ENCODE assay signal across 19 cellular contexts in genomic region chr7:157508477-157508881, GRCh38.
DNase-seq lines count a peak whose midpoint lies in the region; ATAC-seq and TF ChIP-seq lines count a peak whose summit lies in the region.
"Had no signal": no experiment of that assay in that cellular context is flagged by ENCODE, and none has a peak within 500 bp of the region (broad histone marks: within the 10 kb centered on the region; RNA-seq: fewer than 3 reads in every experiment).

No MANE protein-coding gene starts in this region.

- H3K14ac ChIP-seq in neuronal stem cell (ENCODE audit: low read length) = peak overlapping the region; percentile 25

- peak; percentile 13 for DNase-seq in NCI-H146 (lab: John Stamatoyannopoulos, UW)
- no peak for DNase-seq in NCI-H146 treated with DMSO at 0.1 percent for 48 hours (lab: John Stamatoyannopoulos, UW; ENCODE audit: unreplicated experiment)
- DNase-seq in activated CD8-positive, alpha-beta memory T cell treated with anti-CD3 and anti-CD28 coated beads, Interleukin-2, amount 50 U/mL, for 48 hours = peak; percentile 33
- no peak for DNase-seq in neuronal stem cell (ENCODE audit: low spot score)
- DNase-seq in type B pancreatic cell (ENCODE audit: extremely low spot score, unreplicated experiment) = peak; percentile 61
- no peak for DNase-seq in GM20000 (ENCODE audit: low spot score)
- DNase-seq in AG08396 (ENCODE audit: low spot score) = no peak
- DNase-seq: C1 segment of cervical spinal cord, DMS153, EL, Karpas-422, MM.1S, NCI-H1105 treated with DMSO at 0.1 percent for 48 hours, NCI-H2029, NCI-H2171 treated with DMSO at 0.1 percent for 48 hours, NCI-H510A, SHP77 treated with DMSO at 0.1 percent for 48 hours had no signal

- no peak overlapping the region for H4K8ac ChIP-seq in neuronal stem cell (ENCODE audit: low read depth, low read length)

- no peak overlapping the region for H3K4me3 Mint-ChIP-seq in type B pancreatic cell

- H3K18ac ChIP-seq in neuronal stem cell (ENCODE audit: low read length) = peak overlapping the region; percentile 86

- H3K23ac ChIP-seq in neuronal stem cell (ENCODE audit: low read depth, low read length, poor library complexity) = peak overlapping the region; percentile 5

- peaks cover 7% of the 10 kb centered on the region for H3K9me3 Mint-ChIP-seq in type B pancreatic cell

- H3K36me3 Mint-ChIP-seq in type B pancreatic cell = no peaks in the 10 kb centered on the region

- H3K27ac Mint-ChIP-seq in type B pancreatic cell = no peak overlapping the region

- no peaks in the 10 kb centered on the region for H3K36me3 ChIP-seq in neuronal stem cell (replicated peaks in 1 of 2; ENCODE audit: control insufficient read depth in 2 of 2, insufficient read depth in 2 of 2, low read length in 2 of 2)

- no peaks in the 10 kb centered on the region for H3K79me1 ChIP-seq in neuronal stem cell (ENCODE audit: low read depth, low read length)

- H3K4ac ChIP-seq in neuronal stem cell (ENCODE audit: low read length) = no peak overlapping the region

- no peak overlapping the region for H2BK120ac ChIP-seq in neuronal stem cell (ENCODE audit: low read depth, low read length)

- H3K27me3 Mint-ChIP-seq in type B pancreatic cell = peaks cover 23% of the 10 kb centered on the region

- no peak overlapping the region for H2AK5ac ChIP-seq in neuronal stem cell (ENCODE audit: low read depth, low read length)

- no peak overlapping the region for H4K91ac ChIP-seq in neuronal stem cell (ENCODE audit: low read depth, low read length, poor library complexity)

- TF ChIP-seq CTCF in type B pancreatic cell (conservative IDR thresholded peaks at IDR 0.05) (no peak), GM20000 (IDR thresholded peaks at IDR 0.05; ENCODE audit: extremely low read depth, missing control alignments) (no peak)

- no peak overlapping the region for H2BK12ac ChIP-seq in neuronal stem cell (ENCODE audit: low read length)

- no peaks in the 10 kb centered on the region for H3K27me3 ChIP-seq in neuronal stem cell (ENCODE audit: control insufficient read depth in 3 of 3, insufficient read depth in 3 of 3, low read depth in 1 of 3, low read length in 3 of 3)

- no peak overlapping the region for H2BK5ac ChIP-seq in neuronal stem cell (ENCODE audit: low read length)

- peak overlapping the region; percentile 18 for H2AFZ ChIP-seq in neuronal stem cell (ENCODE audit: low read length)

- ATAC-seq in HG03342 (IDR thresholded peaks at IDR 0.05; ENCODE audit: unreplicated experiment) = no peak

- H3K9me3 ChIP-seq in neuronal stem cell (replicated peaks in 1 of 2; ENCODE audit: control insufficient read depth in 2 of 2, insufficient read depth in 1 of 2, low read depth in 1 of 2, low read length in 2 of 2) = peaks cover 8 to 30% of the 10 kb centered on the region in 2 donors

- no peak overlapping the region for H3K4me2 ChIP-seq in neuronal stem cell (ENCODE audit: insufficient read depth, low read length, poor library complexity, severe bottlenecking)

- H2BK15ac ChIP-seq in neuronal stem cell (ENCODE audit: low read length) = no peak overlapping the region

- WGBS in neuronal stem cell (ENCODE audit: extremely low coverage in 2 of 2, insufficient read length in 2 of 2, insufficient replicate concordance in 1 of 2), 2 donors = no CpG with 5 or more reads among the region's 11 CpGs

- H3K4me1 Mint-ChIP-seq in type B pancreatic cell (ENCODE audit: unreplicated experiment) = no peaks in the 10 kb centered on the region

- H3K4me1 ChIP-seq in neuronal stem cell (ENCODE audit: control insufficient read depth in 2 of 2, insufficient read depth in 1 of 2, low read depth in 1 of 2, low read length in 2 of 2) = peaks cover 0 to 3% of the 10 kb centered on the region in 2 donors

- no peak overlapping the region for H3K9ac ChIP-seq in neuronal stem cell (ENCODE audit: low read depth, low read length, poor library complexity)

- no peak overlapping the region for H3K4me3 ChIP-seq in neuronal stem cell (ENCODE audit: low read length in 2 of 2)

- H3K27ac ChIP-seq in neuronal stem cell (replicated peaks; ENCODE audit: low read length) = no peak overlapping the region
- H3K27ac ChIP-seq: 22Rv1 had no signal

Comparison
In these comparisons a context has a peak if more than half of its experiments do, and no peak if none do; other contexts are left out.
1. DNase-seq: peak in NCI-H146 (single experiment), activated CD8-positive, alpha-beta memory T cell treated with anti-CD3 and anti-CD28 coated beads, Interleukin-2, amount 50 U/mL, for 48 hours (single experiment) and type B pancreatic cell (single experiment); none in NCI-H146 treated with DMSO at 0.1 percent for 48 hours (single experiment), neuronal stem cell (single experiment), GM20000 (single experiment) and AG08396 (single experiment).